In the genomic region with DNA sequence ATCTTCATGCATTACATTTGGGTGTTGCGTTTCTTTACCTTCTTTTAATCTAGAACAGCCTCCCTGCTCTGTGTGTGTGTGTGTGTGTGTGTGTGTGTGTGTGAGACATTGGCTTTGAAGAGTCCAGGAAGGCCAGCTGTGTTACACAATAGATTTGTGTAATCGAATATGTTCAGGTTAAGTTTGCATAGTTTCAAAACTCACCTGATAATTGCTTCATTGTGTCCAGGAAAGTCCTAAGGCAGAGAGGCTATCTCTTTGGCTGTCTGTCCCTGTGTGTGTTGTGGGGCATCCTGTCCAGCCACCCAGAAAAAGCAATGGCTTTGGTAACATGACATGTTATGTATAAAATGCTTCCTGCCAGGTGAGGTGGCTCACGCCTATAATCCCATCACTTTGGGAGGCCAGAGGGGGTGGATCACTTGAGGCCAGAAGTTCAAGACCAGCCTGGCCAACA, we compare ENCODE assay signal across 7 cellular contexts. TPM values are rescaled to one million over a fixed set of nuclear protein-coding genes. Genes with fewer than 3 reads are reported as not detected.
DNase-seq lines count a peak whose midpoint lies in the region; ATAC-seq, FAIRE-seq and TF ChIP-seq lines count a peak whose summit lies in the region.

No MANE protein-coding gene starts in this region.

- H3K9me3 ChIP-seq in KOPT-K1 (ENCODE audit: insufficient read depth, low read length, poor library complexity, severe bottlenecking) = no peaks in the 10 kb centered on the region
- no peaks in the 10 kb centered on the region for H3K9me3 ChIP-seq in K562 (replicated peaks; ENCODE audit: control insufficient read depth, insufficient read depth, low read depth, low read length)

- H3K27ac Mint-ChIP-seq in neural crest cell (ENCODE audit: unreplicated experiment) = no peak overlapping the region

- TF ChIP-seq RAD21 in K562 (CRISPR knock-in tag; conservative IDR thresholded peaks at IDR 0.05 in 1 of 2, IDR thresholded peaks at IDR 0.05 in 1 of 2) = no peak

- no peak overlapping the region for H3K4me2 ChIP-seq in K562 (ENCODE audit: insufficient read depth, low read length)

- H3K4me1 ChIP-seq in K562 (replicated peaks in 1 of 2; ENCODE audit: control insufficient read depth in 2 of 2, insufficient read depth in 2 of 2, low read length in 2 of 2) = peaks cover 48 to 60% of the 10 kb centered on the region in 2 experiments

- peaks cover 91% of the 10 kb centered on the region for H3K4me1 Mint-ChIP-seq in neural crest cell

- H3K9me3 Mint-ChIP-seq in neural crest cell = no peaks in the 10 kb centered on the region

- H3K9me1 ChIP-seq in K562 (ENCODE audit: control insufficient read depth, insufficient read depth, low read length) = no peaks in the 10 kb centered on the region

- TF ChIP-seq EP300 in K562 (IDR thresholded peaks at IDR 0.05; ENCODE audit: low read length) = no peak

- H3K27me3 ChIP-seq in K562 (ENCODE audit: control insufficient read depth in 2 of 2, insufficient read depth in 2 of 2, low read length in 2 of 2) = no peaks in the 10 kb centered on the region

- no peak overlapping the region for H3K4me3 ChIP-seq in K562

- no peak for TF ChIP-seq POLR2A in K562 (conservative IDR thresholded peaks at IDR 0.05)

- H3K4me3 Mint-ChIP-seq in neural crest cell = peak overlapping the region; percentile 41

- 67% methylated on average over 3 of the region's 3 CpGs for WGBS in K562 (ENCODE audit: insufficient coverage, low coverage, missing lambda C conversion rate)

- intact Hi-C loops in K562 (cut with micrococcal nuclease) = no loop called here

- TF ChIP-seq CTCF in K562 (IDR thresholded peaks at IDR 0.05 in 2 of 3, conservative IDR thresholded peaks at IDR 0.05 in 1 of 3; ENCODE audit: insufficient read depth in 2 of 3, low read depth in 1 of 3, low read length in 3 of 3) (no peak), neural crest cell (conservative IDR thresholded peaks at IDR 0.05) (no peak)

- CTCF ChIA-PET in K562 (lab: Yijun Ruan, JAX; ENCODE audit: low intra/inter-chr PET ratio) = no interaction called here

- H3K9ac ChIP-seq in K562 (ENCODE audit: insufficient read depth in 1 of 2, low read depth in 2 of 2, low read length in 2 of 2) = no peak overlapping the region; a peak in 1 of 4 replicates

- H3K27ac ChIP-seq in KOPT-K1 (ENCODE audit: low read depth, low read length, poor library complexity, severe bottlenecking) (peak overlapping the region; percentile 54), K562 (ENCODE audit: extremely low read depth, low read depth, low read length) (peak overlapping the region; percentile 55; the same call in 2 of the 3 replicates)

- H3K79me2 ChIP-seq in K562 (ENCODE audit: control insufficient read depth, insufficient read depth, low read length) = no peaks in the 10 kb centered on the region; the same call in 2 of the 3 replicates

- FAIRE-seq in K562 (lab: Jason Lieb, UNC) = no peak

- in situ Hi-C loops in K562 (cut with MboI) = no loop called here

- no peaks in the 10 kb centered on the region for H4K20me1 ChIP-seq in K562 (replicated peaks; ENCODE audit: control insufficient read depth, insufficient read depth, low read length)

- no TSS peak for BruUV-seq in K562 (replicated peaks; lab: Mats Ljungman, UMichigan)

- no peaks in the 10 kb centered on the region for H3K36me3 Mint-ChIP-seq in neural crest cell (ENCODE audit: low read depth)

- H2AFZ ChIP-seq in K562 (ENCODE audit: low read depth, low read length) = peak overlapping the region; percentile 52

- no peaks in the 10 kb centered on the region for H3K27me3 Mint-ChIP-seq in neural crest cell (ENCODE audit: low read depth)

- ATAC-seq in GM19035 (IDR thresholded peaks at IDR 0.05; ENCODE audit: unreplicated experiment) = peak; percentile 7
- no peak for ATAC-seq in K562

- DNase-seq in K562 (ENCODE audit: extremely low read depth in 1 of 4, low spot score in 3 of 4) (no peak), neural crest cell (ENCODE audit: low read depth, low spot score) (no peak), SK-N-DZ (ENCODE audit: low spot score) (no peak), NCI-H524 treated with DMSO at 0.1 percent for 48 hours (lab: John Stamatoyannopoulos, UW) (no peak), NCI-H748 (lab: John Stamatoyannopoulos, UW; ENCODE audit: unreplicated experiment) (no peak)

- POLR2A ChIA-PET in K562 (lab: Yijun Ruan, JAX) = no interaction called here

- H3K36me3 ChIP-seq in KOPT-K1 (ENCODE audit: insufficient read depth, low read length) = no peaks in the 10 kb centered on the region
- no peaks in the 10 kb centered on the region for H3K36me3 ChIP-seq in K562 (ENCODE audit: control insufficient read depth, insufficient read depth, low read length)

TF ChIP-seq in K562, 482 proteins besides CTCF, POLR2A, EP300 and RAD21 (continues in another document):
- TF ChIP-seq, protein P1, sequence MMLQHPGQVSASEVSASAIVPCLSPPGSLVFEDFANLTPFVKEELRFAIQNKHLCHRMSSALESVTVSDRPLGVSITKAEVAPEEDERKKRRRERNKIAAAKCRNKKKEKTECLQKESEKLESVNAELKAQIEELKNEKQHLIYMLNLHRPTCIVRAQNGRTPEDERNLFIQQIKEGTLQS (IDR thresholded peaks at IDR 0.05) = 0 out of 2 replicates have a peak, but pooled peaks have one; percentile 3
- TF ChIP-seq, protein P1 (CRISPR knock-in tag; conservative IDR thresholded peaks at IDR 0.05) = no peak
- no peak for TF ChIP-seq DACH1 (IDR thresholded peaks at IDR 0.05; ENCODE audit: partially characterized antibody)
- TF ChIP-seq ARID1B (IDR thresholded peaks at IDR 0.05) = 0 out of 2 replicates have a peak, but pooled peaks have one; percentile 32
- TF ChIP-seq CEBPB (tag; IDR thresholded peaks at IDR 0.05) = peak; percentile 78
- 0 out of 2 replicates have a peak, but pooled peaks have one; percentile 21 for TF ChIP-seq SMARCA5 (IDR thresholded peaks at IDR 0.05)
- TF ChIP-seq SMARCE1 (IDR thresholded peaks at IDR 0.05) = peak; percentile 9; the same call in 1 of the 2 replicates
- no peak for TF ChIP-seq SREBF1 (IDR thresholded peaks at IDR 0.05; ENCODE audit: borderline replicate concordance, low read depth, low read length)
- TF ChIP-seq CEBPG (CRISPR knock-in tag; IDR thresholded peaks at IDR 0.05) = no peak
- 0 out of 4 replicates have a peak, but pooled peaks have one; percentile 17 to 32 for TF ChIP-seq CEBPG (tag; conservative IDR thresholded peaks at IDR 0.05 in 1 of 2, IDR thresholded peaks at IDR 0.05 in 1 of 2)

RNA-seq across cellular contexts. Expression of a gene that starts 37.5 kb away (rescaled TPM):
- 2.3 and 8.1 TPM in 2 replicates for total RNA-seq in K562 (2011; cell fraction: chromatin; rRNA removed; ENCODE audit: low replicate concordance)
- 5.5 TPM in 2 replicates for total RNA-seq in K562 (2011; cell fraction: nucleolus; rRNA removed)
- 4.4 TPM in 2 replicates for total RNA-seq in K562 (2011; cell fraction: nucleoplasm; rRNA removed)
- total RNA-seq in K562 (2014; rRNA removed) (5.9 and 6.3 TPM in 2 replicates), K562 (2014; rRNA removed; fragmentation: Illumina TruSeq; extraction: Trizol) (2.8 and 5.2 TPM in 2 replicates), K562 (2015; rRNA removed; fragmentation: Illumina TruSeq; extraction: Trizol) (6.0 and 6.2 TPM in 2 replicates), K562 (2021) (14.2 and 16.7 TPM in 2 replicates), neural crest cell (60.3 and 64.4 TPM in 2 replicates)
- polyA plus RNA-seq in K562 (2011; rRNA removed) (2.0 and 2.5 TPM in 2 replicates), K562 (2014; fragmentation: Illumina TruSeq; extraction: Trizol) (4.6 and 8.0 TPM in 2 replicates), K562 (2014; fragmentation: Nextera tagmentation; extraction: Ambion mirVana) (under 1 TPM; 0.56 to 0.63 TPM), K562 (2014; rRNA removed) (4.3 and 6.2 TPM in 2 replicates)
- polyA plus RNA-seq in K562 (2011; cell fraction: cytosol; rRNA removed) = 3.7 and 4.2 TPM in 2 replicates
- 3.1 and 6.2 TPM in 2 replicates for polyA plus RNA-seq in K562 (2011; cell fraction: nucleus; rRNA removed)
- 4.2 and 6.5 TPM in 2 replicates for polyA plus RNA-seq in K562 (2012)
- 1.4 and 2.5 TPM in 2 replicates for polyA minus RNA-seq in K562 (2011; rRNA and poly(A)+ RNA removed)
- 7.5 and 8.4 TPM in 2 replicates for polyA minus RNA-seq in K562 (2011; cell fraction: cytosol; rRNA and poly(A)+ RNA removed)
- 2.2 and 3.3 TPM in 2 replicates for polyA minus RNA-seq in K562 (2011; cell fraction: nucleus; rRNA and poly(A)+ RNA removed)
- 8.8 and 10.0 TPM in 2 replicates for polyA plus RNA-seq in SK-N-DZ (2014; cell fraction: cytosol; rRNA removed)
- 6.7 and 7.4 TPM in 2 replicates for polyA plus RNA-seq in SK-N-DZ (2014; cell fraction: nucleus; rRNA removed)
